Comparison of ENCODE assay signal across 9 cellular contexts in genomic region chr4:87014284-87014782, GRCh38.
A peak's percentile ranks its signal among the peaks of the same experiment; 100 is the strongest.
DNase-seq lines count a peak whose midpoint lies in the region; ATAC-seq, FAIRE-seq and TF ChIP-seq lines count a peak whose summit lies in the region.
"Had no signal": no experiment of that assay in that cellular context is flagged by ENCODE, and none has a peak within 500 bp of the region (broad histone marks: within the 10 kb centered on the region; RNA-seq: fewer than 3 reads in every experiment).

No MANE protein-coding gene starts in this region.

- H3K79me2 ChIP-seq in HepG2 (ENCODE audit: insufficient read depth, low read length), result peaks cover 94% of the 10 kb centered on the region

- FAIRE-seq in HepG2 (lab: Jason Lieb, UNC) (no peak), bronchial epithelial cell (lab: Jason Lieb, UNC) (no peak)

- no peaks in the 10 kb centered on the region for H3K36me3 Mint-ChIP-seq in mesothelial cell of epicardium

- TF ChIP-seq RAD21 in liver (IDR thresholded peaks at IDR 0.05) (no peak), HepG2 (CRISPR knock-in tag; IDR thresholded peaks at IDR 0.05) (no peak)

- H4K20me1 ChIP-seq in HepG2 (ENCODE audit: insufficient read depth, low read length), result peaks cover 40% of the 10 kb centered on the region

- BruUV-seq in HepG2 (replicated peaks; lab: Mats Ljungman, UMichigan), result no TSS peak

- WGBS in liver, result 37% methylated on average over 2 of the region's 2 CpGs
- WGBS in HepG2 (ENCODE audit: low lambda C conversion rate), result 98% methylated on average over 2 of the region's 2 CpGs

- H3K4me2 ChIP-seq in HepG2 (ENCODE audit: low read depth, low read length), result no peak overlapping the region

- H2AFZ ChIP-seq in HepG2 (ENCODE audit: low read length), result no peak overlapping the region

- no peaks in the 10 kb centered on the region for H3K9me3 Mint-ChIP-seq in mesothelial cell of epicardium

- peaks cover 2% of the 10 kb centered on the region for H3K27me3 Mint-ChIP-seq in mesothelial cell of epicardium (ENCODE audit: low read depth)

- CTCF ChIA-PET in HepG2 (lab: Yijun Ruan, JAX; ENCODE audit: low intra/inter-chr PET ratio, low total read pairs) (no interaction called here), GM10248 (lab: Yijun Ruan, JAX) (interaction anchor here (0.8 to 2.6 kb wide), 4 partner anchors 18 to 92 kb away, joined by 3 to 6 read pairs (median 4); partner anchors contain the start of gene AFF1)

- TF ChIP-seq POLR2A in HepG2 (IDR thresholded peaks at IDR 0.05; ENCODE audit: insufficient read depth in 1 of 2, low read depth in 2 of 2, low read length in 2 of 2), result no peak

- TF ChIP-seq EP300 in HepG2 (IDR thresholded peaks at IDR 0.05; ENCODE audit: low read depth in 2 of 2, low read length in 2 of 2), result no peak
- TF ChIP-seq EP300 in HepG2 (CRISPR knock-in tag; IDR thresholded peaks at IDR 0.05; ENCODE audit: borderline replicate concordance), result no peak

- H3K27me3 ChIP-seq in liver (ENCODE audit: control insufficient read depth in 4 of 4, insufficient read depth in 4 of 4, low read length in 3 of 4), result no peaks in the 10 kb centered on the region
- H3K27me3 ChIP-seq in HepG2 (ENCODE audit: control insufficient read depth in 1 of 2, insufficient read depth in 2 of 2, low read length in 2 of 2), result no peaks in the 10 kb centered on the region
- H3K27me3 ChIP-seq in bronchial epithelial cell (ENCODE audit: control insufficient read depth, insufficient read depth, low read length), result no peaks in the 10 kb centered on the region

- no peak overlapping the region for H3K4me3 Mint-ChIP-seq in mesothelial cell of epicardium

- intact Hi-C loops in HepG2 (cut with micrococcal nuclease; ENCODE audit: unreplicated experiment), result no loop called here

- in situ Hi-C loops in HepG2 (cut with HindIII; ENCODE audit: extremely low pct_ligation_motif_present, low pct_unique_long_range_greater_than_20kb), result no loop called here

- H3K36me3 ChIP-seq in liver (ENCODE audit: control insufficient read depth in 4 of 4, insufficient read depth in 3 of 4, low read depth in 1 of 4, low read length in 3 of 4), result no peaks in the 10 kb centered on the region
- no peaks in the 10 kb centered on the region; a peak in 1 of 5 replicates for H3K36me3 ChIP-seq in HepG2 (replicated peaks in 1 of 2; ENCODE audit: control insufficient read depth in 1 of 2, insufficient read depth in 2 of 2, low read length in 2 of 2)
- H3K36me3 ChIP-seq in bronchial epithelial cell (ENCODE audit: control insufficient read depth, insufficient read depth, low read length), result no peaks in the 10 kb centered on the region

- H3K27ac Mint-ChIP-seq in mesothelial cell of epicardium, result peak overlapping the region; percentile 78

- TF ChIP-seq CTCF in liver (IDR thresholded peaks at IDR 0.05; ENCODE audit: low read depth, low read length, missing input control), result no peak
- TF ChIP-seq CTCF in HepG2 (CRISPR knock-in tag; IDR thresholded peaks at IDR 0.05), result no peak
- no peak for TF ChIP-seq CTCF in bronchial epithelial cell (IDR thresholded peaks at IDR 0.05; ENCODE audit: insufficient read depth, low read length, severe bottlenecking)
- no peak for TF ChIP-seq CTCF in mesothelial cell of epicardium (IDR thresholded peaks at IDR 0.05; ENCODE audit: unreplicated experiment)
- TF ChIP-seq CTCF in GM10248 (IDR thresholded peaks at IDR 0.05; ENCODE audit: control extremely low read depth, extremely low read depth, low read depth, missing control alignments), result no peak

- no peak for ATAC-seq in HepG2

- DNase-seq in HepG2 (ENCODE audit: low spot score) (no peak), bronchial epithelial cell (ENCODE audit: low read depth) (peak; percentile 34), mesothelial cell of epicardium (ENCODE audit: low spot score in 2 of 2, unreplicated experiment in 2 of 2) (no peak), NCI-H82 treated with DMSO at 0.1 percent for 48 hours (lab: John Stamatoyannopoulos, UW; ENCODE audit: unreplicated experiment) (no peak), cerebellum (ENCODE audit: low spot score) (no peak), GM10248 (ENCODE audit: extremely low spot score) (no peak)
- no peak for DNase-seq in activated CD8-positive, alpha-beta memory T cell treated with anti-CD3 and anti-CD28 coated beads, Interleukin-2, amount 50 U/mL, for 4 hours
- DNase-seq: NCI-H1105 had no signal

- H3K4me1 ChIP-seq in liver (ENCODE audit: control insufficient read depth in 4 of 4, insufficient read depth in 4 of 4, low read length in 3 of 4), result peaks cover 8 to 73% (median 55%) of the 10 kb centered on the region in 4 donors
- peaks cover 79% of the 10 kb centered on the region for H3K4me1 ChIP-seq in HepG2 (ENCODE audit: insufficient read depth, low read length)

- H3K4me3 ChIP-seq in liver (ENCODE audit: low read depth in 1 of 3, low read length in 3 of 3) (no peak overlapping the region), HepG2 (replicated peaks in 1 of 3; ENCODE audit: insufficient read depth in 1 of 3, low read depth in 2 of 3, low read length in 3 of 3) (no peak overlapping the region), bronchial epithelial cell (ENCODE audit: low read depth, low read length) (no peak overlapping the region)

- H3K27ac ChIP-seq in liver (ENCODE audit: low read depth in 1 of 2, low read length in 2 of 2) (peak overlapping the region; percentile 21 to 90), HepG2 (ENCODE audit: extremely low read length, insufficient read depth, low read length) (no peak overlapping the region)

- H3K4me1 Mint-ChIP-seq in mesothelial cell of epicardium, result peaks cover 39% of the 10 kb centered on the region

- POLR2A ChIA-PET in HepG2 (lab: Yijun Ruan, JAX) (interaction anchor here (0.8 to 0.9 kb wide), 2 partner anchors 8 to 78 kb away, joined by 3 read pairs; no protein-coding TSS in a partner anchor), GM10248 (lab: Yijun Ruan, JAX) (no interaction called here)

- H3K9ac ChIP-seq in liver (ENCODE audit: low read depth in 1 of 2, low read length in 2 of 2) (peak overlapping the region in 1 of 2 donors; percentile 28), HepG2 (ENCODE audit: insufficient read depth, low read depth, low read length) (no peak overlapping the region)

- H3K9me3 ChIP-seq in liver (ENCODE audit: control insufficient read depth in 4 of 4, low read length in 3 of 4) (no peaks in the 10 kb centered on the region), HepG2 (ENCODE audit: low read length) (no peaks in the 10 kb centered on the region)

TF ChIP-seq in liver, 16 proteins besides CTCF, POLR2A, EP300 and RAD21:
- no peak for TF ChIP-seq ZBTB33 (IDR thresholded peaks at IDR 0.05)
- TF ChIP-seq GABPA (IDR thresholded peaks at IDR 0.05 in 1 of 2, conservative IDR thresholded peaks at IDR 0.05 in 1 of 2), result no peak
- TF ChIP-seq RXRA (IDR thresholded peaks at IDR 0.05), result no peak
- TF ChIP-seq NR2F2 (IDR thresholded peaks at IDR 0.05), result no peak
- TF ChIP-seq FOXA1 (IDR thresholded peaks at IDR 0.05), result no peak

TF ChIP-seq in HepG2, 621 proteins besides CTCF, POLR2A, EP300 and RAD21:
- TF ChIP-seq ZNF326 (CRISPR knock-in tag; IDR thresholded peaks at IDR 0.05; ENCODE audit: borderline replicate concordance), result no peak
- TF ChIP-seq ZNF619 (CRISPR knock-in tag; IDR thresholded peaks at IDR 0.05), result no peak
- TF ChIP-seq HBP1 (CRISPR knock-in tag; IDR thresholded peaks at IDR 0.05; ENCODE audit: low read depth), result no peak
- no peak for TF ChIP-seq THAP8 (CRISPR knock-in tag; IDR thresholded peaks at IDR 0.05; ENCODE audit: borderline replicate concordance)
- TF ChIP-seq FOXJ3 (CRISPR knock-in tag; IDR thresholded peaks at IDR 0.05; ENCODE audit: borderline replicate concordance), result no peak
- no peak for TF ChIP-seq ZBTB2 (CRISPR knock-in tag; IDR thresholded peaks at IDR 0.05; ENCODE audit: low read depth)
- TF ChIP-seq NFE2L2 (IDR thresholded peaks at IDR 0.05; ENCODE audit: low read length), result no peak
- TF ChIP-seq ZUFSP (CRISPR knock-in tag; IDR thresholded peaks at IDR 0.05; ENCODE audit: borderline replicate concordance), result no peak
